1 cellular context compared by ENCODE assay signal in the genomic region with DNA sequence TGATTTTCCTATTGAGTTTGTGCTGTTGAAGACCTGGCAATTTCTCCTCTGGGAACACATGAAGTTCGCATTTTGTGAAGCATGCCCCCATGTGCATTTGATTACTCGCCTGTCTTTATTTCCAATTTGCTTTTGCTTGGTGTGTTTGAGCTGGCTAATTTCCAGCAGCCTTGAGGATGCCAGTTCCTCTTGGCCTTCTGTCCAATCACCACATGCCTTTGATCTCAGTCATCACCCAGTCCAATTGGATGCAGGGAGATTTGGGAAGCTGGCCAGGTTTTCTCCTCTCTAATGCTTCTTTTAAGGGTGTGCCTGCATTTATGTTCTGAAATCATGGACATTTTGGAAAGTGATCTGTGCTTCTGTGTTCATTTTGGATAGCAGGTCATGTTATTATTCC.
TF ChIP-seq lines count a peak whose summit lies in the region.

No MANE protein-coding gene starts in this region.

TF ChIP-seq in A549, 52 proteins besides CTCF, POLR2A, EP300 and RAD21 (continued from another document):
- TF ChIP-seq, protein P1, sequence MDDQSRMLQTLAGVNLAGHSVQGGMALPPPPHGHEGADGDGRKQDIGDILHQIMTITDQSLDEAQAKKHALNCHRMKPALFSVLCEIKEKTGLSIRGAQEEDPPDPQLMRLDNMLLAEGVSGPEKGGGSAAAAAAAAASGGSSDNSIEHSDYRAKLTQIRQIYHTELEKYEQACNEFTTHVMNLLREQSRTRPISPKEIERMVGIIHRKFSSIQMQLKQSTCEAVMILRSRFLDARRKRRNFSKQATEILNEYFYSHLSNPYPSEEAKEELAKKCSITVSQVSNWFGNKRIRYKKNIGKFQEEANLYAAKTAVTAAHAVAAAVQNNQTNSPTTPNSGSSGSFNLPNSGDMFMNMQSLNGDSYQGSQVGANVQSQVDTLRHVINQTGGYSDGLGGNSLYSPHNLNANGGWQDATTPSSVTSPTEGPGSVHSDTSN (IDR thresholded peaks at IDR 0.05): no peak
